In genomic region chr1:187413770-187414169, GRCh38 we compare ENCODE assay signal across 12 cellular contexts.
A peak's percentile ranks its signal among the peaks of the same experiment; 100 is the strongest.
DNase-seq lines count a peak whose midpoint lies in the region; ATAC-seq and TF ChIP-seq lines count a peak whose summit lies in the region.
"Had no signal": no experiment of that assay in that cellular context is flagged by ENCODE, and none has a peak within 500 bp of the region (broad histone marks: within the 10 kb centered on the region; RNA-seq: fewer than 3 reads in every experiment).

No MANE protein-coding gene starts in this region.

- no peaks in the 10 kb centered on the region for H3K27me3 Mint-ChIP-seq in activated CD8-positive, alpha-beta T cell treated with anti-CD3 and anti-CD28 coated beads, Interleukin-2, amount 10 ng/mL, durations not matched to agents 7 days and 5 days (ENCODE audit: low read depth)
- H3K27me3 Mint-ChIP-seq: activated naive CD4-positive, alpha-beta T cell treated with anti-CD3 and anti-CD28 coated beads, Interleukin-2, amount 50 U/mL, for 24 hours had no signal

- POLR2A ChIA-PET in activated CD8-positive, alpha-beta T cell treated with anti-CD3 and anti-CD28 coated beads, Interleukin-2, amount 10 ng/mL, durations not matched to agents 7 days and 5 days (lab: Charles Lee), result no interaction called here

- DNase-seq in NCI-H1436 (lab: John Stamatoyannopoulos, UW) (peak; percentile 11), NCI-H1436 treated with DMSO at 0.1 percent for 48 hours (lab: John Stamatoyannopoulos, UW) (no peak), NCI-H69 (lab: John Stamatoyannopoulos, UW) (peak; percentile 69), cerebellar cortex (ENCODE audit: low spot score) (peak; percentile 9), retinal pigment epithelial cell (ENCODE audit: low read depth) (no peak), Ammon's horn (ENCODE audit: low spot score) (no peak)
- DNase-seq in activated CD8-positive, alpha-beta T cell treated with anti-CD3 and anti-CD28 coated beads, Interleukin-2, amount 10 ng/mL, durations not matched to agents 7 days and 5 days, result no peak
- DNase-seq: esophagus squamous epithelium, NCI-H187 treated with DMSO at 0.1 percent for 48 hours, T1000 had no signal

- no peak overlapping the region for H3K4me3 ChIP-seq in retinal pigment epithelial cell (ENCODE audit: low read length)
- H3K4me3 ChIP-seq: esophagus squamous epithelium had no signal

- CTCF ChIA-PET in activated CD8-positive, alpha-beta T cell treated with anti-CD3 and anti-CD28 coated beads, Interleukin-2, amount 10 ng/mL, durations not matched to agents 7 days and 5 days (lab: Charles Lee), result no interaction called here

- H3K4me1 Mint-ChIP-seq in activated CD8-positive, alpha-beta T cell treated with anti-CD3 and anti-CD28 coated beads, Interleukin-2, amount 10 ng/mL, durations not matched to agents 7 days and 5 days (ENCODE audit: low read depth), result no peaks in the 10 kb centered on the region
- H3K4me1 Mint-ChIP-seq: activated naive CD4-positive, alpha-beta T cell treated with anti-CD3 and anti-CD28 coated beads, Interleukin-2, amount 50 U/mL, for 24 hours had no signal

- TF ChIP-seq CTCF in retinal pigment epithelial cell (conservative IDR thresholded peaks at IDR 0.05; ENCODE audit: low read depth, low read length), result peak; percentile 45

- H3K27ac Mint-ChIP-seq in activated CD8-positive, alpha-beta T cell treated with anti-CD3 and anti-CD28 coated beads, Interleukin-2, amount 10 ng/mL, durations not matched to agents 7 days and 5 days, result no peak overlapping the region
- H3K27ac Mint-ChIP-seq: activated naive CD4-positive, alpha-beta T cell treated with anti-CD3 and anti-CD28 coated beads, Interleukin-2, amount 50 U/mL, for 24 hours had no signal

- H3K9me3 Mint-ChIP-seq in activated CD8-positive, alpha-beta T cell treated with anti-CD3 and anti-CD28 coated beads, Interleukin-2, amount 10 ng/mL, durations not matched to agents 7 days and 5 days (ENCODE audit: insufficient read depth), result no peaks in the 10 kb centered on the region
- H3K9me3 Mint-ChIP-seq: activated naive CD4-positive, alpha-beta T cell treated with anti-CD3 and anti-CD28 coated beads, Interleukin-2, amount 50 U/mL, for 24 hours had no signal

- no peak for ATAC-seq in HG03025 (IDR thresholded peaks at IDR 0.05; ENCODE audit: low FRiP score, unreplicated experiment)
- ATAC-seq in activated CD8-positive, alpha-beta T cell treated with anti-CD3 and anti-CD28 coated beads, Interleukin-2, amount 10 ng/mL, durations not matched to agents 7 days and 5 days, result no peak

- no peak overlapping the region for H3K4me3 Mint-ChIP-seq in activated CD8-positive, alpha-beta T cell treated with anti-CD3 and anti-CD28 coated beads, Interleukin-2, amount 10 ng/mL, durations not matched to agents 7 days and 5 days
- H3K4me3 Mint-ChIP-seq: activated naive CD4-positive, alpha-beta T cell treated with anti-CD3 and anti-CD28 coated beads, Interleukin-2, amount 50 U/mL, for 24 hours had no signal

- H3K36me3 Mint-ChIP-seq in activated CD8-positive, alpha-beta T cell treated with anti-CD3 and anti-CD28 coated beads, Interleukin-2, amount 10 ng/mL, durations not matched to agents 7 days and 5 days (ENCODE audit: low read depth), result no peaks in the 10 kb centered on the region
- H3K36me3 Mint-ChIP-seq: activated naive CD4-positive, alpha-beta T cell treated with anti-CD3 and anti-CD28 coated beads, Interleukin-2, amount 50 U/mL, for 24 hours had no signal

Comparison
In these comparisons a context has a peak if more than half of its experiments do, and no peak if none do; other contexts are left out.
1. DNase-seq: peak in NCI-H1436 (single experiment), NCI-H69 (single experiment) and cerebellar cortex (single experiment); none in NCI-H1436 treated with DMSO at 0.1 percent for 48 hours (single experiment), retinal pigment epithelial cell (single experiment), activated CD8-positive, alpha-beta T cell treated with anti-CD3 and anti-CD28 coated beads, Interleukin-2, amount 10 ng/mL, durations not matched to agents 7 days and 5 days (single experiment) and Ammon's horn (single experiment).